Comparison of ENCODE assay signal across 27 cellular contexts in genomic region chr1:175499595-175500367, GRCh38.
DNase-seq lines count a peak whose midpoint lies in the region; ATAC-seq, FAIRE-seq and TF ChIP-seq lines count a peak whose summit lies in the region.
"Had no signal": no experiment of that assay in that cellular context is flagged by ENCODE, and none has a peak within 500 bp of the region (broad histone marks: within the 10 kb centered on the region; RNA-seq: fewer than 3 reads in every experiment).

No MANE protein-coding gene starts in this region.

- no peak overlapping the region for H4K8ac ChIP-seq in mesendoderm (ENCODE audit: low read depth, low read length)

- H3K4ac ChIP-seq in mesendoderm (ENCODE audit: low read depth, low read length) = no peak overlapping the region

- H2BK15ac ChIP-seq in mesendoderm (replicated peaks; ENCODE audit: low read depth) = no peak overlapping the region

- H3K27ac ChIP-seq in mesendoderm (ENCODE audit: low read depth, low read length) = no peak overlapping the region
- H3K27ac ChIP-seq in prostate gland = no peak overlapping the region
- no peak overlapping the region for H3K27ac ChIP-seq in heart left ventricle
- H3K27ac ChIP-seq: psoas muscle, vagina had no signal

- no peak overlapping the region for H3K9ac ChIP-seq in mesendoderm (ENCODE audit: low read length)

- no peaks in the 10 kb centered on the region for H3K79me2 ChIP-seq in mesendoderm (ENCODE audit: control insufficient read depth, insufficient read depth, low read length)

- TF ChIP-seq CTCF in bronchial epithelial cell (IDR thresholded peaks at IDR 0.05; ENCODE audit: insufficient read depth, low read length, severe bottlenecking) (no peak), prostate gland (IDR thresholded peaks at IDR 0.05) (no peak), heart left ventricle (IDR thresholded peaks at IDR 0.05) (no peak)

- no peak overlapping the region for H3K4me2 ChIP-seq in mesendoderm (ENCODE audit: low read length)
- H3K4me2 ChIP-seq: GM23338 had no signal

- no peak overlapping the region for H3K23ac ChIP-seq in mesendoderm (ENCODE audit: low read length)

- H3K4me3 ChIP-seq in bronchial epithelial cell (ENCODE audit: low read depth, low read length) (no peak overlapping the region), mesendoderm (ENCODE audit: low read length) (no peak overlapping the region), prostate gland (no peak overlapping the region), heart left ventricle (no peak overlapping the region)
- H3K4me3 ChIP-seq: GM23338, lung, psoas muscle, vagina had no signal

- no peak overlapping the region for H2BK5ac ChIP-seq in mesendoderm (ENCODE audit: low read length)

- TF ChIP-seq POLR2A in H54 (IDR thresholded peaks at IDR 0.05; ENCODE audit: low read depth, low read length) = no peak
- TF ChIP-seq POLR2A in prostate gland (IDR thresholded peaks at IDR 0.05) = no peak
- TF ChIP-seq POLR2A in heart left ventricle (IDR thresholded peaks at IDR 0.05) = no peak

- H3K9me3 ChIP-seq in prostate gland (no peaks in the 10 kb centered on the region), heart left ventricle (no peaks in the 10 kb centered on the region)
- H3K9me3 ChIP-seq: psoas muscle, vagina had no signal

- WGBS in mesendoderm (ENCODE audit: extremely low coverage, insufficient coverage, low lambda C conversion rate) = no CpG with 5 or more reads among the region's 7 CpGs
- 78% methylated on average over 7 of the region's 7 CpGs for WGBS in prostate gland
- WGBS in heart left ventricle, 4 donors = 76 to 84% (median 82%) methylated on average over 7 of the region's 7 CpGs

- ATAC-seq in heart left ventricle (no peak), Right ventricle myocardium inferior (no peak)
- ATAC-seq: activated CD8-positive, alpha-beta T cell treated with anti-CD3 and anti-CD28 coated beads for 36 hours; GM23338; psoas muscle had no signal

- H3K79me1 ChIP-seq in mesendoderm (ENCODE audit: low read length) = no peaks in the 10 kb centered on the region

- no peak for FAIRE-seq in H54 (lab: Jason Lieb, UNC)
- no peak for FAIRE-seq in bronchial epithelial cell (lab: Jason Lieb, UNC)
- FAIRE-seq: GM12891 had no signal

- H4K5ac ChIP-seq in mesendoderm (ENCODE audit: low read length) = no peak overlapping the region

- no peak overlapping the region for H2BK120ac ChIP-seq in mesendoderm (ENCODE audit: low read depth, low read length)

- intact Hi-C loops in prostate gland (cut with DNase I) = no loop called here
- intact Hi-C loops in heart left ventricle (cut with DNase I) = no loop called here
- intact Hi-C loops in Right ventricle myocardium inferior (cut with DNase I) = no loop called here

- H3K36me3 ChIP-seq in bronchial epithelial cell (ENCODE audit: control insufficient read depth, insufficient read depth, low read length) (no peaks in the 10 kb centered on the region), mesendoderm (ENCODE audit: control insufficient read depth, insufficient read depth, low read length) (no peaks in the 10 kb centered on the region), prostate gland (no peaks in the 10 kb centered on the region), heart left ventricle (no peaks in the 10 kb centered on the region)
- H3K36me3 ChIP-seq: vagina had no signal

- H3K18ac ChIP-seq in mesendoderm (ENCODE audit: low read length) = no peak overlapping the region

- H3K56ac ChIP-seq in mesendoderm (ENCODE audit: low read length) = no peak overlapping the region

- no peak overlapping the region for H2AK5ac ChIP-seq in mesendoderm (ENCODE audit: low read length)

- no peaks in the 10 kb centered on the region for H3K27me3 ChIP-seq in bronchial epithelial cell (ENCODE audit: control insufficient read depth, insufficient read depth, low read length)
- no peaks in the 10 kb centered on the region for H3K27me3 ChIP-seq in mesendoderm (ENCODE audit: insufficient read depth, low read length, poor library complexity)
- no peaks in the 10 kb centered on the region for H3K27me3 ChIP-seq in prostate gland (replicated peaks; ENCODE audit: insufficient read depth)
- H3K27me3 ChIP-seq in heart left ventricle = peaks cover 0 to 31% (median 4%) of the 10 kb centered on the region in 9 donors
- H3K27me3 ChIP-seq: vagina had no signal

- peak; percentile 12 for DNase-seq in H54 (ENCODE audit: insufficient read length, low spot score)
- DNase-seq in MV-4-11 (lab: John Stamatoyannopoulos, UW) = peak; percentile 40
- peak; percentile 6 for DNase-seq in bronchial epithelial cell (ENCODE audit: low read depth)
- peak; percentile 58 for DNase-seq in mesendoderm
- DNase-seq in prostate gland (ENCODE audit: low spot score) = no peak
- DNase-seq in heart left ventricle = no peak
- no peak for DNase-seq in Right ventricle myocardium inferior (ENCODE audit: missing footprints)
- no peak for DNase-seq in stimulated activated naive CD4-positive, alpha-beta T cell (lab: John Stamatoyannopoulos, UW)
- DNase-seq: activated CD4-positive, alpha-beta T cell treated with anti-CD3 and anti-CD28 coated beads for 1 hour; activated CD8-positive, alpha-beta T cell treated with anti-CD3 and anti-CD28 coated beads for 36 hours; activated effector memory CD4-positive, alpha-beta T cell treated with Interleukin-2 at 50 U/mL for 16 hours; activated naive CD8-positive, alpha-beta T cell treated with anti-CD3 and anti-CD28 coated beads for 36 hours; aorta; Calu3; cerebellar nuclear complex; glutamatergic neuron; IMR-90; kidney glomerular epithelial cell; NCI-H2029 treated with DMSO at 0.1 percent for 48 hours; NCI-H526; psoas muscle; stimulated activated CD4-positive, alpha-beta T cell treated with anti-CD3 and anti-CD28 coated beads, Interleukin-15, amount 100 ng/mL, for 24 hours; stimulated activated naive CD4-positive, alpha-beta T cell treated with Interleukin-2 at 50 U/mL for 16 hours had no signal

- H3K4me1 ChIP-seq in mesendoderm (ENCODE audit: control insufficient read depth, low read depth, low read length) = no peaks in the 10 kb centered on the region
- H3K4me1 ChIP-seq in prostate gland (replicated peaks) = no peaks in the 10 kb centered on the region
- peaks cover 0 to 1% (median 0%) of the 10 kb centered on the region in 12 donors for H3K4me1 ChIP-seq in heart left ventricle
- H3K4me1 ChIP-seq: psoas muscle had no signal

Comparison
In these comparisons a context has a peak if more than half of its experiments do, and no peak if none do; other contexts are left out.
1. DNase-seq: peak in H54 (single experiment), MV-4-11 (single experiment), bronchial epithelial cell (single experiment) and mesendoderm (single experiment); none in prostate gland (single experiment), heart left ventricle (0 of 5), Right ventricle myocardium inferior (single experiment) and stimulated activated naive CD4-positive, alpha-beta T cell (0 of 6).